ENCODE assay signal across 10 cellular contexts in genomic region chr4:24794111-24794860, GRCh38. TPM values are rescaled to one million over a fixed set of nuclear protein-coding genes. Genes with fewer than 3 reads are reported as not detected.
A peak's percentile ranks its signal among the peaks of the same experiment; 100 is the strongest.
DNase-seq lines count a peak whose midpoint lies in the region; ATAC-seq and TF ChIP-seq lines count a peak whose summit lies in the region.
"Had no signal": no experiment of that assay in that cellular context is flagged by ENCODE, and none has a peak within 500 bp of the region (broad histone marks: within the 10 kb centered on the region; RNA-seq: fewer than 3 reads in every experiment).

No MANE protein-coding gene starts in this region.

- TF ChIP-seq CTCF in AG10803 (conservative IDR thresholded peaks at IDR 0.05; ENCODE audit: low read length) (no peak), PC-9 (conservative IDR thresholded peaks at IDR 0.05) (no peak), gastroesophageal sphincter (IDR thresholded peaks at IDR 0.05) (no peak)

- H3K79me1 ChIP-seq in trophoblast cell (ENCODE audit: low read length), result no peaks in the 10 kb centered on the region

- peak overlapping the region; percentile 62 for H3K4me3 ChIP-seq in AG10803 (ENCODE audit: low read length)
- no peak overlapping the region; the same call in 1 of the 2 replicates for H3K4me3 ChIP-seq in PC-9
- H3K4me3 ChIP-seq in gastroesophageal sphincter, result peak overlapping the region; percentile 47 to 58
- H3K4me3 ChIP-seq in trophoblast cell (ENCODE audit: low read depth, low read length), result no peak overlapping the region

- peak; percentile 88 for DNase-seq in AG10803 (ENCODE audit: low read depth)
- no peak for DNase-seq in PC-9
- DNase-seq in trophoblast cell, result peak; percentile 82
- no peak for DNase-seq in globus pallidus (ENCODE audit: low spot score)
- no peak for DNase-seq in activated CD4-positive, alpha-beta T cell treated with anti-CD3 and anti-CD28 coated beads for 1 hour
- no peak for DNase-seq in SIG-M5 (lab: John Stamatoyannopoulos, UW)
- DNase-seq: CD8-positive, alpha-beta memory T cell; NK-92 treated with Interleukin-12 subunit alpha and Interleukin-12 subunit beta, amount 100 ng/mL, for 24 hours had no signal

- H3F3A ChIP-seq in PC-9 (ENCODE audit: insufficient read depth, low read depth), result no peaks in the 10 kb centered on the region; the same call in 1 of the 2 replicates

- no peak overlapping the region for H2AK5ac ChIP-seq in trophoblast cell (ENCODE audit: low read length)

- 0 out of 2 replicates have a peak overlapping the region, but pooled peaks have one; percentile 25 for H3K27ac ChIP-seq in PC-9
- H3K27ac ChIP-seq in gastroesophageal sphincter, result peak overlapping the region; percentile 93 to 97 (median 94)
- no peak overlapping the region for H3K27ac ChIP-seq in trophoblast cell (ENCODE audit: low read depth, low read length)

- no peaks in the 10 kb centered on the region for H3K9me2 ChIP-seq in PC-9 (ENCODE audit: insufficient read depth)

- CTCF ChIA-PET in PC-9 (lab: Charles Lee), result no interaction called here

- no peak overlapping the region for H4K12ac ChIP-seq in trophoblast cell (ENCODE audit: low read depth, low read length)

- intact Hi-C loops in PC-9 (cut with micrococcal nuclease; ENCODE audit: unreplicated experiment), result loop anchor here (10.0 kb wide), 2 partner anchors 121 to 319 kb away; partner anchors contain the start of gene CCDC149

- no peak overlapping the region for H2BK120ac ChIP-seq in trophoblast cell (ENCODE audit: insufficient read depth, low read length, poor library complexity)

- no peak for TF ChIP-seq EP300 in gastroesophageal sphincter (IDR thresholded peaks at IDR 0.05)

- no peak overlapping the region for H2BK5ac ChIP-seq in trophoblast cell (ENCODE audit: low read depth, low read length, poor library complexity)

- WGBS in gastroesophageal sphincter (ENCODE audit: low coverage in 1 of 2), 2 donors, result 22 to 52% methylated on average over 6 to 8 of the region's 16 CpGs
- no CpG with 5 or more reads among the region's 16 CpGs for WGBS in trophoblast cell (ENCODE audit: extremely low coverage, insufficient coverage, insufficient read length)

- no peak for TF ChIP-seq POLR2A in gastroesophageal sphincter (IDR thresholded peaks at IDR 0.05)

- H3K4me2 ChIP-seq in PC-9 (peak overlapping the region; percentile 74), trophoblast cell (ENCODE audit: low read length) (no peak overlapping the region)

- H3K27me3 ChIP-seq in PC-9 (ENCODE audit: insufficient read depth, low read depth) (no peaks in the 10 kb centered on the region), gastroesophageal sphincter (no peaks in the 10 kb centered on the region), trophoblast cell (ENCODE audit: insufficient read depth, low read length) (peaks cover 9% of the 10 kb centered on the region)

- H3K4ac ChIP-seq in trophoblast cell (ENCODE audit: low read depth, low read length), result no peak overlapping the region

- H3K9ac ChIP-seq in trophoblast cell (ENCODE audit: low read length), result no peak overlapping the region

- H4K20me1 ChIP-seq in PC-9 (ENCODE audit: insufficient read depth), result no peaks in the 10 kb centered on the region

- H3K18ac ChIP-seq in trophoblast cell (ENCODE audit: low read length), result no peak overlapping the region

- no TSS peak for BruUV-seq in PC-9 (replicated peaks; lab: Mats Ljungman, UMichigan)

- H4K8ac ChIP-seq in trophoblast cell (ENCODE audit: low read depth, low read length), result no peak overlapping the region

- POLR2A ChIA-PET in PC-9 (lab: Charles Lee; ENCODE audit: unreplicated experiment), result no interaction called here

- H3K14ac ChIP-seq in trophoblast cell (ENCODE audit: low read length), result no peak overlapping the region

- no peak overlapping the region for H4K91ac ChIP-seq in trophoblast cell (ENCODE audit: low read depth, low read length)

- no peaks in the 10 kb centered on the region for H3K79me2 ChIP-seq in PC-9 (ENCODE audit: low read depth)
- no peaks in the 10 kb centered on the region for H3K79me2 ChIP-seq in trophoblast cell (ENCODE audit: control insufficient read depth, insufficient read depth, low read length, poor library complexity)

- H3K9me3 ChIP-seq in PC-9 (ENCODE audit: insufficient read depth, low read depth) (no peaks in the 10 kb centered on the region), gastroesophageal sphincter (no peaks in the 10 kb centered on the region), trophoblast cell (ENCODE audit: insufficient read depth, low read depth, low read length) (peaks cover 1% of the 10 kb centered on the region)

- H3K4me1 ChIP-seq in PC-9 (replicated peaks; ENCODE audit: insufficient read depth) (peaks cover 12% of the 10 kb centered on the region), gastroesophageal sphincter (peaks cover 0 to 57% (median 10%) of the 10 kb centered on the region in 3 donors), trophoblast cell (ENCODE audit: control insufficient read depth in 1 of 2, insufficient read depth in 2 of 2, low read length in 2 of 2) (peaks cover 5 to 12% of the 10 kb centered on the region in 2 experiments)

- H3K36me3 ChIP-seq in PC-9 (ENCODE audit: low read depth), result no peaks in the 10 kb centered on the region
- no peaks in the 10 kb centered on the region for H3K36me3 ChIP-seq in gastroesophageal sphincter
- no peaks in the 10 kb centered on the region for H3K36me3 ChIP-seq in trophoblast cell (ENCODE audit: control insufficient read depth in 1 of 2, insufficient read depth in 2 of 2, low read length in 2 of 2)

- no peak overlapping the region for H3K23ac ChIP-seq in trophoblast cell (ENCODE audit: low read length)

- H2BK12ac ChIP-seq in trophoblast cell (ENCODE audit: low read length), result no peak overlapping the region

- no peak overlapping the region for H2AFZ ChIP-seq in PC-9
- H2AFZ ChIP-seq in trophoblast cell (ENCODE audit: insufficient read depth, low read length, poor library complexity), result no peak overlapping the region

- ATAC-seq in gastroesophageal sphincter (peak; percentile 34), HG02885 (IDR thresholded peaks at IDR 0.05; ENCODE audit: poor library complexity, unreplicated experiment) (no peak)

RNA-seq across cellular contexts. Expression of gene SOD3, which starts 1.1 kb away (rescaled TPM):
- 6.3 and 7.6 TPM in 2 replicates for total RNA-seq in PC-9 (2021)
- 100 to 1,000 TPM; 199 to 801 (median 448) TPM for total RNA-seq in gastroesophageal sphincter
- 10.5 and 11.1 TPM in 2 replicates for polyA plus RNA-seq in trophoblast cell (2013)
- total RNA-seq: CD8-positive, alpha-beta memory T cell had no signal
- polyA plus RNA-seq: CD8-positive, alpha-beta memory T cell had no signal

Comparison
In these comparisons a context has a peak if more than half of its experiments do, and no peak if none do; other contexts are left out.
1. DNase-seq: peak in AG10803 (single experiment) and trophoblast cell (2 of 2); none in PC-9 (0 of 2), globus pallidus (single experiment), activated CD4-positive, alpha-beta T cell treated with anti-CD3 and anti-CD28 coated beads for 1 hour (single experiment) and SIG-M5 (single experiment).
2. H3K4me3 ChIP-seq: peak in AG10803 (single experiment) and gastroesophageal sphincter (2 of 2); none in PC-9 (single experiment) and trophoblast cell (single experiment).
3. RNA of gene SOD3, which starts 1.1 kb away (total RNA-seq): 199 to 801 TPM in gastroesophageal sphincter; 6.3 to 7.6 TPM in PC-9; every median in the first group is over 10 times any median in the second.